In the genomic region with DNA sequence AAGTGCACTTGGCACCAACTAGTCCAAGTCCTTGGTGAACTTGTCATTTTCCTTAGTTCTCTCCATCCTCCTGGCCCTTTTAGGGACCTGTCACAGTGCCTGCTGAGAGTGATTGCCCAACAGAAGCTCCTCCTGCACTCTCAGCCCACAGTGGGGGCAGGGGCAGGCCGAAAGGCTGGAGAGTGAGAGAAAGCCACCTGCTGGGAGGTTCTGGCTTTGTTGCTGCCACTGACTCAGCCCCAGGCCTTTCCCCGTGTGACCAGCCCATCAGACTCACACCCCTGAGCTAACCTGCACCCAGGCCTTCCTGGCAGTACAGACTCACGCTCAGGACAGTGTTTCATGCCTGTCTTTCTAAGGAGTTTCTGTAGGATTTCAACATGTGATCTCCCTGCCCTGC, we compare ENCODE assay signal across 1 cellular context.
TF ChIP-seq lines count a peak whose summit lies in the region.

No MANE protein-coding gene starts in this region.

TF ChIP-seq in K562, 482 proteins besides CTCF, POLR2A, EP300 and RAD21 (continued from another document):
- no peak for TF ChIP-seq REST (CRISPR knock-in tag; IDR thresholded peaks at IDR 0.05; ENCODE audit: low read depth)
